Comparison of ENCODE assay signal across 8 cellular contexts in the genomic region with DNA sequence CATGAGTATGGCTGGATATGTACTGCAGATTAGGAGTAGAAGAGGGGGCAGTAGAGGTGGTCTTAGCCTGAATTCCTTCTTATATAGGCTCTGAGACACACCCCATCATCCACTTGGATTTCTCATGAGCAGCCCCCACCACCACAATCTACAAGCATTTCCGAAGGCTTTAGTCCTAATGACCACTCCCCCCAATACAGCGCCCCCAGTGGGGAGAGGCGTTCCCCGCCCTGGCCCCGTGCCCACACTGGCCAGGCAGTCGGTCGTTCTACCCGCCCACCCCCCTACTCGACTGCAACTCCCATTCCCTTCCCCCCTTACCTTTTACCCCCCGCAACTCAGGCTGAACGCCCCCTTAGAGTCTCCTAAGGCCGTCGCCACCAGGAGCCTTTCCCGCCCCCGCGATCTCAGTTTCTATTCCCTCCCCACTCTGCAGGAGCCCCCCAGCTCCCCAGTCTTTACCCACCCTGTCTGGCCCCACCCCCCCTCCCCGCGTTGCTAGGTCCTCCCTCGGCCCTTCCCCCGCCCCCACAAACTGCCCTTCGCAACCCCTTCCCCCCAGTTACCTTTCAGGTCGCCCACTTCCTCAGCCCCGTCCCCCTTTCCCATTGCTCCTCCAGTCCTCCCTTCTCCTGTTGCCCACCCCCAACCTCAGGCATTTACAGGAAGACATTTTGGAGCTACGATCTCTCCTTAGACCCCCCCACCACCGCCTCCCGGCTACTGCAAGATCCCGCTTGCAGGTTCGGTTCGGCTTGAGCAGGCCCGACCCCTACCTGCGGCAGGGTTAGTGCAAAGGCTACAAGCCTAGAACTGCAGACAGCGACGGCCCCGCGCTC. TPM values are rescaled to one million over a fixed set of nuclear protein-coding genes. Genes with fewer than 3 reads are reported as not detected.
DNase-seq lines count a peak whose midpoint lies in the region; ATAC-seq lines count a peak whose summit lies in the region.

No MANE protein-coding gene starts in this region.

- peak overlapping the region; percentile 87 for H3K27ac Mint-ChIP-seq in T-helper 2 cell treated with Interferon-gamma antibody and Interleukin-4, amounts not matched to agents 5 μg/mL and 100 μg/mL, for 36 hours
- H3K27ac Mint-ChIP-seq in central memory CD8-positive, alpha-beta T cell (ENCODE audit: low read depth) = peak overlapping the region; percentile 96

- H3K4me3 Mint-ChIP-seq in T-helper 2 cell treated with Interferon-gamma antibody and Interleukin-4, amounts not matched to agents 5 μg/mL and 100 μg/mL, for 36 hours = peak overlapping the region; percentile 84
- H3K4me3 Mint-ChIP-seq in central memory CD8-positive, alpha-beta T cell = peak overlapping the region; percentile 81

- ATAC-seq in central memory CD8-positive, alpha-beta T cell (replicated peaks; ENCODE audit: extremely low read depth, poor library complexity, severe bottlenecking) = no peak
- ATAC-seq in esophagus mucosa = no peak
- ATAC-seq in HG02642 (IDR thresholded peaks at IDR 0.05; ENCODE audit: poor library complexity, unreplicated experiment) = no peak

- peaks cover 25% of the 10 kb centered on the region for H3K4me1 Mint-ChIP-seq in T-helper 2 cell treated with Interferon-gamma antibody and Interleukin-4, amounts not matched to agents 5 μg/mL and 100 μg/mL, for 36 hours (ENCODE audit: low read depth)
- H3K4me1 Mint-ChIP-seq in central memory CD8-positive, alpha-beta T cell = peaks cover 13% of the 10 kb centered on the region

- DNase-seq in COR-L47 (lab: John Stamatoyannopoulos, UW) (peak; percentile 45), HUDEP-2 (lab: John Stamatoyannopoulos, UW; ENCODE audit: unreplicated experiment in 76 of 76) (peak in 48 of 76 experiments; percentile 0 to 58 (median 18))
- DNase-seq in T-helper 2 cell treated with Interferon-gamma antibody and Interleukin-4, amounts not matched to agents 5 μg/mL and 100 μg/mL, for 36 hours (ENCODE audit: low spot score) = peak; percentile 8
- peak in 1 of 2 donors; percentile 13 for DNase-seq in central memory CD8-positive, alpha-beta T cell (ENCODE audit: low spot score in 2 of 2)
- peak; percentile 6 for DNase-seq in stimulated activated CD8-positive, alpha-beta memory T cell treated with anti-CD3 and anti-CD28 coated beads, Interleukin-4, amount 100 ng/mL, for 24 hours (ENCODE audit: low read depth)

- no peaks in the 10 kb centered on the region for H3K27me3 ChIP-seq in layer of hippocampus (ENCODE audit: control insufficient read depth, insufficient read depth, low read length)

- no peaks in the 10 kb centered on the region for H3K9me3 Mint-ChIP-seq in T-helper 2 cell treated with Interferon-gamma antibody and Interleukin-4, amounts not matched to agents 5 μg/mL and 100 μg/mL, for 36 hours
- no peaks in the 10 kb centered on the region for H3K9me3 Mint-ChIP-seq in central memory CD8-positive, alpha-beta T cell

- no peaks in the 10 kb centered on the region for H3K27me3 Mint-ChIP-seq in T-helper 2 cell treated with Interferon-gamma antibody and Interleukin-4, amounts not matched to agents 5 μg/mL and 100 μg/mL, for 36 hours (ENCODE audit: low read depth)
- H3K27me3 Mint-ChIP-seq in central memory CD8-positive, alpha-beta T cell = no peaks in the 10 kb centered on the region

- H3K27ac ChIP-seq in layer of hippocampus (ENCODE audit: low read depth, low read length) = peak overlapping the region; percentile 62

- H3K36me3 Mint-ChIP-seq in T-helper 2 cell treated with Interferon-gamma antibody and Interleukin-4, amounts not matched to agents 5 μg/mL and 100 μg/mL, for 36 hours (ENCODE audit: low read depth) = peaks cover 9% of the 10 kb centered on the region
- peaks cover 16% of the 10 kb centered on the region for H3K36me3 Mint-ChIP-seq in central memory CD8-positive, alpha-beta T cell (ENCODE audit: insufficient read depth)

RNA-seq across cellular contexts. Expression of a gene that starts 0.5 kb away (rescaled TPM):
- 8.5 TPM for total RNA-seq in esophagus mucosa

RNA-seq across cellular contexts. Expression of a gene that starts 30.0 kb away (rescaled TPM):
- 192 TPM for total RNA-seq in esophagus mucosa

RNA-seq across cellular contexts. Expression of a gene that starts 30.4 kb away (rescaled TPM):
- 0.12 TPM for total RNA-seq in esophagus mucosa

RNA-seq across cellular contexts. Expression of a gene that starts 48.1 kb away (rescaled TPM):
- 0.56 TPM for total RNA-seq in esophagus mucosa
